Comparison of ENCODE assay signal across 1 cellular context in the genomic region with DNA sequence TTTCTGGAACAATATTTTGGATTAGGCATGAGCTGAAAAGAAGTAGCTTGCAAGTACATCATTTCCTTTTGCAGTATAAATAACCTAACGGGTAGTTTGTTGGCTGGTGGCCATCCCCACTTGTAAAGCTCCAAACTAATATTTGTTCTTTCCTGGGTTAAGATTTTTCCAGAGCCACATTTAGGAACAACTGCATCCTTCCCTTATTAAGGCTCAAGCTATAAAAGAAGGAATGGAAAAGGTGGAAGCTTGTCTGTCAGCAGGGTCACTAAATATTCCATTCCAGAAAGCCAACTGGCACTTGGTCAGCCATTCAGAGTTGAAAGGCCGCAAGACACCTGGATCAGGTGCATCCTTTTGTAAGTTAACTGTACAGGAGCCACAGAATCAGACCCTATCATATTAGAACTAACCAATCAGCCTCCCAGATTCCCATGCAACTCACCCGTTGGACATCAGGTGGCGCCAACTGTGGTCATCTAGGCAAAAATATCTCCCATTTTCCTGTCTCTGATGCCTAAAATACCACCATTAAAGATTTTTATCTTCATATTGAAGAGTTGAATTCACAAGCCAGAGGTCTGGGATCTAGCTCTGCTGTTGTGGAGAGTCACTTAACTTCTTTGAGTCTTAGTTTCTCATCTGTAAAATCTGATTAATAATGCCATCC.
TF ChIP-seq lines count a peak whose summit lies in the region.

No MANE protein-coding gene starts in this region.

TF ChIP-seq in SK-N-SH, 30 proteins besides CTCF, POLR2A, EP300 and RAD21 (continued from another document):
- TF ChIP-seq, protein P1, sequence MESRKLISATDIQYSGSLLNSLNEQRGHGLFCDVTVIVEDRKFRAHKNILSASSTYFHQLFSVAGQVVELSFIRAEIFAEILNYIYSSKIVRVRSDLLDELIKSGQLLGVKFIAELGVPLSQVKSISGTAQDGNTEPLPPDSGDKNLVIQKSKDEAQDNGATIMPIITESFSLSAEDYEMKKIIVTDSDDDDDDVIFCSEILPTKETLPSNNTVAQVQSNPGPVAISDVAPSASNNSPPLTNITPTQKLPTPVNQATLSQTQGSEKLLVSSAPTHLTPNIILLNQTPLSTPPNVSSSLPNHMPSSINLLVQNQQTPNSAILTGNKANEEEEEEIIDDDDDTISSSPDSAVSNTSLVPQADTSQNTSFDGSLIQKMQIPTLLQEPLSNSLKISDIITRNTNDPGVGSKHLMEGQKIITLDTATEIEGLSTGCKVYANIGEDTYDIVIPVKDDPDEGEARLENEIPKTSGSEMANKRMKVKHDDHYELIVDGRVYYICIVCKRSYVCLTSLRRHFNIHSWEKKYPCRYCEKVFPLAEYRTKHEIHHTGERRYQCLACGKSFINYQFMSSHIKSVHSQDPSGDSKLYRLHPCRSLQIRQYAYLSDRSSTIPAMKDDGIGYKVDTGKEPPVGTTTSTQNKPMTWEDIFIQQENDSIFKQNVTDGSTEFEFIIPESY (IDR thresholded peaks at IDR 0.05; ENCODE audit: borderline replicate concordance, low read depth), result no peak
- TF ChIP-seq FOXJ3 (CRISPR knock-in tag; IDR thresholded peaks at IDR 0.05), result no peak
- no peak for TF ChIP-seq NFIC (IDR thresholded peaks at IDR 0.05; ENCODE audit: borderline replicate concordance)
- no peak for TF ChIP-seq JUND (IDR thresholded peaks at IDR 0.05)
- no peak for TF ChIP-seq MEF2A (IDR thresholded peaks at IDR 0.05; ENCODE audit: borderline replicate concordance, low read depth)
- no peak for TF ChIP-seq GATA2 (CRISPR knock-in tag; IDR thresholded peaks at IDR 0.05)
- no peak for TF ChIP-seq SIN3A (IDR thresholded peaks at IDR 0.05; ENCODE audit: borderline replicate concordance, low read depth, low read length)
- TF ChIP-seq, protein P2, sequence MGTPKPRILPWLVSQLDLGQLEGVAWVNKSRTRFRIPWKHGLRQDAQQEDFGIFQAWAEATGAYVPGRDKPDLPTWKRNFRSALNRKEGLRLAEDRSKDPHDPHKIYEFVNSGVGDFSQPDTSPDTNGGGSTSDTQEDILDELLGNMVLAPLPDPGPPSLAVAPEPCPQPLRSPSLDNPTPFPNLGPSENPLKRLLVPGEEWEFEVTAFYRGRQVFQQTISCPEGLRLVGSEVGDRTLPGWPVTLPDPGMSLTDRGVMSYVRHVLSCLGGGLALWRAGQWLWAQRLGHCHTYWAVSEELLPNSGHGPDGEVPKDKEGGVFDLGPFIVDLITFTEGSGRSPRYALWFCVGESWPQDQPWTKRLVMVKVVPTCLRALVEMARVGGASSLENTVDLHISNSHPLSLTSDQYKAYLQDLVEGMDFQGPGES (IDR thresholded peaks at IDR 0.05; ENCODE audit: low read depth, low read length), result no peak
- no peak for TF ChIP-seq TCF12 (IDR thresholded peaks at IDR 0.05)
- TF ChIP-seq ELF1 (IDR thresholded peaks at IDR 0.05), result no peak
- TF ChIP-seq TAF1 (IDR thresholded peaks at IDR 0.05; ENCODE audit: borderline replicate concordance, low read depth, low read length), result no peak
